In the genomic region with DNA sequence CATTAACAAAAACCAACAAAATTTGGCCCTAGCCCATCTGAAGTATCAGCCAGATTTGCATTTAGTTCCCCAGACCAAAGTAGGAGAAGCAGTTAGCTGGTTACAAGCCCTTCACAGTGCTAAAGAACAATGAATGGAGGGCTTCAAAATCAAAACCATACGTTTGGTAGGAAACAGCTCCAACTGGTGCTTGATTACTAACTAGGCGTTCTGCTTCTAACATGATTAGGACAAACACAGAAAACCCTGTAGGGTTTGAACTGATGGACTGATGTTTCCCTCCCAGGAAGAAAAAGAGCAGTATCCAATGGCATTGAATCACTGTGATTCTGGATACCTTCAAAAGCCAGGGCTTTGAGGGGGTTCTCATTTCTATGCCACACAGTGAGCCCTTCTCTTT, we compare ENCODE assay signal across 13 cellular contexts. TPM values are rescaled to one million over a fixed set of nuclear protein-coding genes. Genes with fewer than 3 reads are reported as not detected.
A peak's percentile ranks its signal among the peaks of the same experiment; 100 is the strongest.
DNase-seq lines count a peak whose midpoint lies in the region; ATAC-seq and TF ChIP-seq lines count a peak whose summit lies in the region.
"Had no signal": no experiment of that assay in that cellular context is flagged by ENCODE, and none has a peak within 500 bp of the region (broad histone marks: within the 10 kb centered on the region; RNA-seq: fewer than 3 reads in every experiment).

No MANE protein-coding gene starts in this region.

- peak overlapping the region; percentile 66 for H3K4me2 ChIP-seq in smooth muscle cell

- H3K4me1 ChIP-seq in foreskin keratinocyte, result peaks cover 56% of the 10 kb centered on the region
- peaks cover 27% of the 10 kb centered on the region for H3K4me1 ChIP-seq in smooth muscle cell (ENCODE audit: low read depth)

- TF ChIP-seq CTCF in foreskin keratinocyte (conservative IDR thresholded peaks at IDR 0.05) (peak; percentile 18), smooth muscle cell (IDR thresholded peaks at IDR 0.05; ENCODE audit: borderline replicate concordance, insufficient read depth, poor library complexity, severe bottlenecking) (no peak)

- peak overlapping the region; percentile 27 for H3K9ac ChIP-seq in smooth muscle cell (ENCODE audit: low read depth)

- no peak overlapping the region for H3K4me3 ChIP-seq in smooth muscle cell
- H3K4me3 ChIP-seq: testis had no signal

- 33% methylated on average over 2 of the region's 2 CpGs for WGBS in smooth muscle cell (ENCODE audit: low lambda C conversion rate)

- peak overlapping the region; percentile 92 for H3K27ac Mint-ChIP-seq in activated T-cell treated with anti-CD3 and anti-CD28 coated beads, Interleukin-2, amount 50 U/mL, for 24 hours
- peak overlapping the region; percentile 64 for H3K27ac Mint-ChIP-seq in activated naive CD8-positive, alpha-beta T cell treated with anti-CD3 and anti-CD28 coated beads for 36 hours
- H3K27ac Mint-ChIP-seq: activated naive CD4-positive, alpha-beta T cell treated with anti-CD3 and anti-CD28 coated beads, Interleukin-2, amount 10 ng/mL, durations not matched to agents 7 days and 5 days had no signal

- peak overlapping the region; percentile 1 for H2AFZ ChIP-seq in smooth muscle cell (ENCODE audit: low read depth)

- H3K79me2 ChIP-seq in smooth muscle cell (ENCODE audit: low read depth), result no peaks in the 10 kb centered on the region

- peak overlapping the region; percentile 100 for H3K27ac ChIP-seq in foreskin keratinocyte
- H3K27ac ChIP-seq in smooth muscle cell (ENCODE audit: low read depth), result peak overlapping the region; percentile 89
- H3K27ac ChIP-seq: HL-60, testis had no signal

- no peaks in the 10 kb centered on the region for H3K27me3 ChIP-seq in foreskin keratinocyte
- H3K27me3 ChIP-seq in smooth muscle cell (ENCODE audit: low read depth), result no peaks in the 10 kb centered on the region
- H3K27me3 ChIP-seq: testis had no signal

- H3K4me3 Mint-ChIP-seq in activated T-cell treated with anti-CD3 and anti-CD28 coated beads, Interleukin-2, amount 50 U/mL, for 24 hours, result peak overlapping the region; percentile 5
- no peak overlapping the region for H3K4me3 Mint-ChIP-seq in activated naive CD8-positive, alpha-beta T cell treated with anti-CD3 and anti-CD28 coated beads for 36 hours
- H3K4me3 Mint-ChIP-seq: activated naive CD4-positive, alpha-beta T cell treated with anti-CD3 and anti-CD28 coated beads, Interleukin-2, amount 10 ng/mL, durations not matched to agents 7 days and 5 days had no signal

- no peaks in the 10 kb centered on the region for H3K9me3 Mint-ChIP-seq in activated T-cell treated with anti-CD3 and anti-CD28 coated beads, Interleukin-2, amount 50 U/mL, for 24 hours
- no peaks in the 10 kb centered on the region for H3K9me3 Mint-ChIP-seq in activated naive CD8-positive, alpha-beta T cell treated with anti-CD3 and anti-CD28 coated beads for 36 hours
- H3K9me3 Mint-ChIP-seq: activated naive CD4-positive, alpha-beta T cell treated with anti-CD3 and anti-CD28 coated beads, Interleukin-2, amount 10 ng/mL, durations not matched to agents 7 days and 5 days had no signal

- DNase-seq in activated T-cell treated with anti-CD3 and anti-CD28 coated beads, Interleukin-2, amount 50 U/mL, for 24 hours, result no peak
- no peak for DNase-seq in activated T-cell treated with anti-CD3 and anti-CD28 coated beads, Interleukin-2, amount 50 U/mL, for 48 hours
- DNase-seq in activated naive CD8-positive, alpha-beta T cell treated with anti-CD3 and anti-CD28 coated beads for 36 hours, result no peak
- DNase-seq in foreskin keratinocyte (no peak), smooth muscle cell (lab: John Stamatoyannopoulos, UW; ENCODE audit: unreplicated experiment) (no peak), pons (ENCODE audit: low spot score) (no peak), NCI-H2029 (lab: John Stamatoyannopoulos, UW) (no peak), AG20443 (ENCODE audit: low spot score) (no peak)
- DNase-seq: activated naive CD4-positive, alpha-beta T cell treated with anti-CD3 and anti-CD28 coated beads, Interleukin-2, amount 10 ng/mL, durations not matched to agents 7 days and 5 days; central memory CD4-positive, alpha-beta T cell; Karpas-422; testis had no signal

- H3K27me3 Mint-ChIP-seq in activated T-cell treated with anti-CD3 and anti-CD28 coated beads, Interleukin-2, amount 50 U/mL, for 24 hours, result no peaks in the 10 kb centered on the region
- no peaks in the 10 kb centered on the region for H3K27me3 Mint-ChIP-seq in activated naive CD8-positive, alpha-beta T cell treated with anti-CD3 and anti-CD28 coated beads for 36 hours

- no peaks in the 10 kb centered on the region for H3K36me3 ChIP-seq in smooth muscle cell (ENCODE audit: low read depth)

- peaks cover 18% of the 10 kb centered on the region for H3F3A ChIP-seq in smooth muscle cell (ENCODE audit: low read depth)

- H4K20me1 ChIP-seq in smooth muscle cell (ENCODE audit: low read depth), result no peaks in the 10 kb centered on the region

- H3K4me1 Mint-ChIP-seq in activated T-cell treated with anti-CD3 and anti-CD28 coated beads, Interleukin-2, amount 50 U/mL, for 24 hours (ENCODE audit: low read depth), result peaks cover 74% of the 10 kb centered on the region
- H3K4me1 Mint-ChIP-seq in activated naive CD8-positive, alpha-beta T cell treated with anti-CD3 and anti-CD28 coated beads for 36 hours, result peaks cover 59% of the 10 kb centered on the region

- no peaks in the 10 kb centered on the region for H3K9me3 ChIP-seq in smooth muscle cell (replicated peaks; ENCODE audit: low read depth)
- H3K9me3 ChIP-seq: testis had no signal

- H3K36me3 Mint-ChIP-seq in activated T-cell treated with anti-CD3 and anti-CD28 coated beads, Interleukin-2, amount 50 U/mL, for 24 hours (ENCODE audit: low read depth), result no peaks in the 10 kb centered on the region
- no peaks in the 10 kb centered on the region for H3K36me3 Mint-ChIP-seq in activated naive CD8-positive, alpha-beta T cell treated with anti-CD3 and anti-CD28 coated beads for 36 hours
- H3K36me3 Mint-ChIP-seq: activated naive CD4-positive, alpha-beta T cell treated with anti-CD3 and anti-CD28 coated beads, Interleukin-2, amount 10 ng/mL, durations not matched to agents 7 days and 5 days had no signal

- no peak for ATAC-seq in foreskin keratinocyte

RNA-seq across cellular contexts. Expression of a gene that starts 20.5 kb away (rescaled TPM):
- total RNA-seq in activated naive CD8-positive, alpha-beta T cell treated with anti-CD3 and anti-CD28 coated beads for 36 hours, result 10 to 100 TPM; 80.6 to 81.0 TPM
- total RNA-seq in foreskin keratinocyte (0.46 and 0.71 TPM in 2 replicates), smooth muscle cell (0.85 and 8.4 TPM in 2 replicates)
- polyA plus RNA-seq in foreskin keratinocyte (0.25 and 0.30 TPM in 2 replicates), smooth muscle cell (0.89 TPM in 1 of 2 replicates, not detected in the other)
